1 cellular context compared by ENCODE assay signal in genomic region chr1:32128971-32129370, GRCh38.
TF ChIP-seq lines count a peak whose summit lies in the region.

No MANE protein-coding gene starts in this region.

TF ChIP-seq in K562, 482 proteins besides CTCF, POLR2A, EP300 and RAD21 (continued from another document):
- TF ChIP-seq ZNF778 (CRISPR knock-in tag; IDR thresholded peaks at IDR 0.05) (no peak), MTA1 (IDR thresholded peaks at IDR 0.05; ENCODE audit: borderline replicate concordance) (peak; percentile 77), RERE (CRISPR knock-in tag; IDR thresholded peaks at IDR 0.05; ENCODE audit: borderline replicate concordance) (no peak), FOS (IDR thresholded peaks at IDR 0.05; ENCODE audit: extremely low read depth, insufficient read length) (no peak), EHMT2 (IDR thresholded peaks at IDR 0.05) (0 out of 2 replicates have a peak, but pooled peaks have one; percentile 16), TAL1 (IDR thresholded peaks at IDR 0.05) (0 out of 2 replicates have a peak, but pooled peaks have one; percentile 17), SP2 (IDR thresholded peaks at IDR 0.05; ENCODE audit: extremely low read depth, low read depth, low read length, poor library complexity, severe bottlenecking) (no peak), ARID1B (IDR thresholded peaks at IDR 0.05) (peak; percentile 69), GTF2A2 (tag; IDR thresholded peaks at IDR 0.05) (no peak), CBFA2T3 (IDR thresholded peaks at IDR 0.05) (peak; percentile 44; the same call in 1 of the 2 replicates), ZNF282 (CRISPR knock-in tag; IDR thresholded peaks at IDR 0.05) (no peak), HLTF (IDR thresholded peaks at IDR 0.05) (peak; percentile 75), SMARCA5 (IDR thresholded peaks at IDR 0.05) (0 out of 2 replicates have a peak, but pooled peaks have one; percentile 33)
- TF ChIP-seq, protein P1, sequence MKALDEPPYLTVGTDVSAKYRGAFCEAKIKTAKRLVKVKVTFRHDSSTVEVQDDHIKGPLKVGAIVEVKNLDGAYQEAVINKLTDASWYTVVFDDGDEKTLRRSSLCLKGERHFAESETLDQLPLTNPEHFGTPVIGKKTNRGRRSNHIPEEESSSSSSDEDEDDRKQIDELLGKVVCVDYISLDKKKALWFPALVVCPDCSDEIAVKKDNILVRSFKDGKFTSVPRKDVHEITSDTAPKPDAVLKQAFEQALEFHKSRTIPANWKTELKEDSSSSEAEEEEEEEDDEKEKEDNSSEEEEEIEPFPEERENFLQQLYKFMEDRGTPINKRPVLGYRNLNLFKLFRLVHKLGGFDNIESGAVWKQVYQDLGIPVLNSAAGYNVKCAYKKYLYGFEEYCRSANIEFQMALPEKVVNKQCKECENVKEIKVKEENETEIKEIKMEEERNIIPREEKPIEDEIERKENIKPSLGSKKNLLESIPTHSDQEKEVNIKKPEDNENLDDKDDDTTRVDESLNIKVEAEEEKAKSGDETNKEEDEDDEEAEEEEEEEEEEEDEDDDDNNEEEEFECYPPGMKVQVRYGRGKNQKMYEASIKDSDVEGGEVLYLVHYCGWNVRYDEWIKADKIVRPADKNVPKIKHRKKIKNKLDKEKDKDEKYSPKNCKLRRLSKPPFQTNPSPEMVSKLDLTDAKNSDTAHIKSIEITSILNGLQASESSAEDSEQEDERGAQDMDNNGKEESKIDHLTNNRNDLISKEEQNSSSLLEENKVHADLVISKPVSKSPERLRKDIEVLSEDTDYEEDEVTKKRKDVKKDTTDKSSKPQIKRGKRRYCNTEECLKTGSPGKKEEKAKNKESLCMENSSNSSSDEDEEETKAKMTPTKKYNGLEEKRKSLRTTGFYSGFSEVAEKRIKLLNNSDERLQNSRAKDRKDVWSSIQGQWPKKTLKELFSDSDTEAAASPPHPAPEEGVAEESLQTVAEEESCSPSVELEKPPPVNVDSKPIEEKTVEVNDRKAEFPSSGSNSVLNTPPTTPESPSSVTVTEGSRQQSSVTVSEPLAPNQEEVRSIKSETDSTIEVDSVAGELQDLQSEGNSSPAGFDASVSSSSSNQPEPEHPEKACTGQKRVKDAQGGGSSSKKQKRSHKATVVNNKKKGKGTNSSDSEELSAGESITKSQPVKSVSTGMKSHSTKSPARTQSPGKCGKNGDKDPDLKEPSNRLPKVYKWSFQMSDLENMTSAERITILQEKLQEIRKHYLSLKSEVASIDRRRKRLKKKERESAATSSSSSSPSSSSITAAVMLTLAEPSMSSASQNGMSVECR (CRISPR knock-in tag; IDR thresholded peaks at IDR 0.05), result no peak
